9 cellular contexts compared by ENCODE assay signal in genomic region chr2:103788875-103789715, GRCh38.
DNase-seq lines count a peak whose midpoint lies in the region; ATAC-seq, FAIRE-seq and TF ChIP-seq lines count a peak whose summit lies in the region.
"Had no signal": no experiment of that assay in that cellular context is flagged by ENCODE, and none has a peak within 500 bp of the region (broad histone marks: within the 10 kb centered on the region; RNA-seq: fewer than 3 reads in every experiment).

No MANE protein-coding gene starts in this region.

- DNase-seq in HEK293T (ENCODE audit: extremely low spot score) (peak; percentile 14), RKO (ENCODE audit: low spot score) (peak; percentile 24), head of caudate nucleus (peak in 41 of 42 donors; percentile 4 to 82 (median 50)), retina (peak; percentile 53), HTR-8/SVneo (ENCODE audit: insufficient read length, low spot score) (no peak), DMS79 (lab: John Stamatoyannopoulos, UW) (no peak)
- DNase-seq in stimulated activated CD8-positive, alpha-beta memory T cell treated with anti-CD3 and anti-CD28 coated beads, Interleukin-4, amount 100 ng/mL, for 48 hours = no peak
- DNase-seq: NCI-H1436 treated with DMSO at 0.1 percent for 48 hours had no signal

- intact Hi-C loops in head of caudate nucleus (cut with DNase I) = no loop called here

- POLR2A ChIA-PET in HEK293T (lab: Yijun Ruan, JAX) = no interaction called here

- FAIRE-seq in HTR-8/SVneo (lab: Jason Lieb, UNC) = no peak

- CTCF ChIA-PET in HEK293T (lab: Yijun Ruan, JAX) = no interaction called here

- ATAC-seq in HG03457 (IDR thresholded peaks at IDR 0.05; ENCODE audit: unreplicated experiment) = no peak

TF ChIP-seq in HEK293T, 16 proteins besides CTCF, POLR2A, EP300 and RAD21:
- TF ChIP-seq HDGF (IDR thresholded peaks at IDR 0.05; ENCODE audit: borderline replicate concordance) = no peak
- no peak for TF ChIP-seq BHLHE40 (IDR thresholded peaks at IDR 0.05; ENCODE audit: borderline replicate concordance)
- TF ChIP-seq, protein P1, sequence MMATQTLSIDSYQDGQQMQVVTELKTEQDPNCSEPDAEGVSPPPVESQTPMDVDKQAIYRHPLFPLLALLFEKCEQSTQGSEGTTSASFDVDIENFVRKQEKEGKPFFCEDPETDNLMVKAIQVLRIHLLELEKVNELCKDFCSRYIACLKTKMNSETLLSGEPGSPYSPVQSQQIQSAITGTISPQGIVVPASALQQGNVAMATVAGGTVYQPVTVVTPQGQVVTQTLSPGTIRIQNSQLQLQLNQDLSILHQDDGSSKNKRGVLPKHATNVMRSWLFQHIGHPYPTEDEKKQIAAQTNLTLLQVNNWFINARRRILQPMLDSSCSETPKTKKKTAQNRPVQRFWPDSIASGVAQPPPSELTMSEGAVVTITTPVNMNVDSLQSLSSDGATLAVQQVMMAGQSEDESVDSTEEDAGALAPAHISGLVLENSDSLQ (IDR thresholded peaks at IDR 0.05) = no peak
- no peak for TF ChIP-seq LEF1 (IDR thresholded peaks at IDR 0.05; ENCODE audit: borderline replicate concordance)
- no peak for TF ChIP-seq ZNF384 (IDR thresholded peaks at IDR 0.05)
- TF ChIP-seq FOXK2 (IDR thresholded peaks at IDR 0.05) = no peak
- no peak for TF ChIP-seq SP1 (IDR thresholded peaks at IDR 0.05)
- no peak for TF ChIP-seq FOXA1 (IDR thresholded peaks at IDR 0.05)
- TF ChIP-seq FOXM1 (IDR thresholded peaks at IDR 0.05; ENCODE audit: borderline replicate concordance) = no peak
- TF ChIP-seq SUZ12 (IDR thresholded peaks at IDR 0.05) = no peak
- no peak for TF ChIP-seq ARNT (IDR thresholded peaks at IDR 0.05)
- no peak for TF ChIP-seq L3MBTL2 (conservative IDR thresholded peaks at IDR 0.05)
- TF ChIP-seq ELF4 (IDR thresholded peaks at IDR 0.05) = no peak
- TF ChIP-seq CTBP1 (IDR thresholded peaks at IDR 0.05; ENCODE audit: borderline replicate concordance) = no peak

Comparison
In these comparisons a context has a peak if more than half of its experiments do, and no peak if none do; other contexts are left out.
1. DNase-seq: peak in HEK293T (single experiment), RKO (single experiment), head of caudate nucleus (41 of 42) and retina (single experiment); none in HTR-8/SVneo (single experiment), DMS79 (single experiment) and stimulated activated CD8-positive, alpha-beta memory T cell treated with anti-CD3 and anti-CD28 coated beads, Interleukin-4, amount 100 ng/mL, for 48 hours (single experiment).